In the genomic region with DNA sequence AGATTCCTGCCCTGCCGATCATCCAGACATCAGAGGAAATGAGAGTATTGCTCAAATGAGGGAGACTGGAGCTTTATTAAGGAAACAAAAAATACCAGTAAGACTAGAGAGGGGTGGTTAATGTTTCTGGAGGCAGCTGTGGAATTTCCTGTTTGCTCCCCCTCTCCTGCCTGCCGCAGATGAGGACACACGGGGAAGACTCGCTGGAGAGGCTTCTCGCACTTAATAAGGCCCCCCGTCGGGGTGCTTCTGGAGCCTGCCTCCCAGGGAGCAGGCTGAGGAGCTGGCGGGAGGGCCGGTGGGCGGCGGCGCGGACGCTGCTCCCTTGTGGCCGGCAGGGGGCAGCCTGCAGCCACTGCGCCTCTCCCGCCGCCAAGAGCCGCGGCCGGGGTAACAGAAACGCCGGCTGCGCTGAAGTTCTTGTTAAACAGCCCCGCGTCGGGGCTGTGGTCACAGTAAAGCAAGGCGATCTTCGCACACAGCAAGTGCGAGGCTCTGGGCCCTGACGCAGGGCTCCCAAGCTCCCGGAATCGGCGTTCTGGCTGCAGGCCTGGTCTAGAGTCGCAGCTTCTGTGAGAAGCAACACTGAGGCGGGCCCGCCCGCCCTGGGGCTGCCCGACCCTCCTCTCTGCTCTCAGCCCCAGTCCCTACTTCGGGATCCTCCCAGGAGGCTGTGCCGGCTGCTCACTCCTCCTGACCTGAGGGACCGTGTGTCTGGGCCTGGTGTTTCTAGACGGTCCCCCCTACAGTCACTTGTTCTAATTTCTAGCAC, we compare ENCODE assay signal across 8 cellular contexts. TPM values are rescaled to one million over a fixed set of nuclear protein-coding genes. Genes with fewer than 3 reads are reported as not detected.
DNase-seq lines count a peak whose midpoint lies in the region; ATAC-seq, FAIRE-seq and TF ChIP-seq lines count a peak whose summit lies in the region.

No MANE protein-coding gene starts in this region.

- POLR2A ChIA-PET in A673 (lab: Charles Lee; ENCODE audit: low non-redundant PET) = no interaction called here

- H3K4me1 ChIP-seq in A673 (ENCODE audit: insufficient read depth, low read length, poor library complexity, severe bottlenecking) (peaks cover 53% of the 10 kb centered on the region), lower lobe of right lung (peaks cover 47% of the 10 kb centered on the region)

- peak; percentile 100 for DNase-seq in A673 (ENCODE audit: low spot score)
- peak; percentile 69 for DNase-seq in GM19239 (ENCODE audit: insufficient read length, low spot score)
- DNase-seq in NCI-H2227 (lab: John Stamatoyannopoulos, UW; ENCODE audit: unreplicated experiment) = peak; percentile 89
- peak; percentile 57 for DNase-seq in activated CD4-positive, alpha-beta T cell treated with anti-CD3 and anti-CD28 coated beads, Interleukin-2, amount 50 U/mL, for 1 hour
- DNase-seq in dorsolateral prefrontal cortex = peak in 8 of 10 donors; percentile 32 to 83 (median 58)
- DNase-seq in lower lobe of right lung = peak; percentile 80
- peak; percentile 47 to 64 for DNase-seq in stimulated activated CD4-positive, alpha-beta T cell treated with anti-CD3 and anti-CD28 coated beads, Interleukin-4, amount 100 ng/mL, for 4 hours

- H3K27ac ChIP-seq in A673 (ENCODE audit: low read depth, low read length, poor library complexity, severe bottlenecking) (peak overlapping the region; percentile 97), dorsolateral prefrontal cortex (peak overlapping the region in 53 of 59 donors; percentile 3 to 85 (median 61)), lower lobe of right lung (peak overlapping the region; percentile 77)

- intact Hi-C loops in A673 (cut with micrococcal nuclease; ENCODE audit: unreplicated experiment) = loop anchor here (1.0 to 5.0 kb wide), 4 partner anchors 27 to 383 kb away; partner anchors contain the start of gene UQCC2
- intact Hi-C loops in dorsolateral prefrontal cortex (cut with DNase I) = loop anchor here (1.0 to 5.0 kb wide), 4 partner anchors 17 to 383 kb away; partner anchors contain the start of gene LEMD2 (in 1 of the 2)
- intact Hi-C loops in lower lobe of right lung (cut with DNase I) = no loop called here

- H3K9me3 ChIP-seq in A673 (ENCODE audit: low read depth, low read length, poor library complexity, severe bottlenecking) = no peaks in the 10 kb centered on the region
- no peaks in the 10 kb centered on the region for H3K9me3 ChIP-seq in lower lobe of right lung

- no peak for FAIRE-seq in GM19239 (lab: Jason Lieb, UNC)

- peak; percentile 99 for TF ChIP-seq CTCF in A673 (conservative IDR thresholded peaks at IDR 0.05; ENCODE audit: low read depth, low read length)
- TF ChIP-seq CTCF in dorsolateral prefrontal cortex (IDR thresholded peaks at IDR 0.05 in 54 of 56, conservative IDR thresholded peaks at IDR 0.05 in 2 of 56; ENCODE audit: low read depth in 1 of 56, partially characterized antibody in 56 of 56) = peak; percentile 72 to 98 (median 94)
- TF ChIP-seq CTCF in lower lobe of right lung (IDR thresholded peaks at IDR 0.05) = peak; percentile 98

- ATAC-seq in lower lobe of right lung (peak; percentile 85 to 89), GM19452 (IDR thresholded peaks at IDR 0.05; ENCODE audit: unreplicated experiment) (no peak)

- peaks cover 35% of the 10 kb centered on the region for H3K36me3 ChIP-seq in A673 (ENCODE audit: insufficient read depth, low read length, poor library complexity, severe bottlenecking)
- H3K36me3 ChIP-seq in lower lobe of right lung = peaks cover 46% of the 10 kb centered on the region

- CTCF ChIA-PET in A673 (lab: Charles Lee) = interaction anchor here (0.7 to 2.4 kb wide), 9 partner anchors 8 to 283 kb away, joined by 3 to 25 read pairs (median 5); partner anchors contain the start of gene UQCC2

- H3K4me3 ChIP-seq in A673 (ENCODE audit: low read depth, low read length, poor library complexity, severe bottlenecking) (no peak overlapping the region), dorsolateral prefrontal cortex (peak overlapping the region in 11 of 59 donors; percentile 3 to 36 (median 15)), lower lobe of right lung (peak overlapping the region; percentile 21)

- no peaks in the 10 kb centered on the region for H3K27me3 ChIP-seq in A673 (replicated peaks; ENCODE audit: insufficient read depth, low read depth, low read length, poor library complexity)
- no peaks in the 10 kb centered on the region for H3K27me3 ChIP-seq in dorsolateral prefrontal cortex
- H3K27me3 ChIP-seq in lower lobe of right lung (ENCODE audit: low read depth) = no peaks in the 10 kb centered on the region

- BruUV-seq in A673 (replicated peaks; lab: Mats Ljungman, UMichigan) = TSS peak; percentile 29

RNA-seq across cellular contexts. Expression of gene LEMD2, which starts 17.4 kb away (rescaled TPM):
- 75.8 and 76.0 TPM in 2 replicates for total RNA-seq in A673 (2021)
- 10 to 100 TPM; 37.1 to 79.5 (median 56.7) TPM for total RNA-seq in dorsolateral prefrontal cortex
- total RNA-seq in lower lobe of right lung = 53.6 TPM

RNA-seq across cellular contexts. Expression of gene IP6K3, which starts 24.8 kb away (rescaled TPM):
- total RNA-seq in A673 (2021) (not detected in 2 replicates), dorsolateral prefrontal cortex (10 to 100 TPM in 52 of 120 experiments, 1 to 10 TPM in 68; 1.1 to 55.5 (median 9.0) TPM), lower lobe of right lung (3.5 TPM)

RNA-seq across cellular contexts. Expression of gene MLN, which starts 32.3 kb away (rescaled TPM):
- not detected in 2 replicates for total RNA-seq in A673 (2021)
- not detected for total RNA-seq in dorsolateral prefrontal cortex
- not detected for total RNA-seq in lower lobe of right lung
